In genomic region chrX:112789931-112790330, GRCh38 we compare ENCODE assay signal across 1 cellular context.
A peak's percentile ranks its signal among the peaks of the same experiment; 100 is the strongest.
TF ChIP-seq lines count a peak whose summit lies in the region.

No MANE protein-coding gene starts in this region.

TF ChIP-seq in liver, 16 proteins besides CTCF, POLR2A, EP300 and RAD21 (continued from another document):
- TF ChIP-seq FOXA1 (IDR thresholded peaks at IDR 0.05): peak; percentile 14
- TF ChIP-seq, protein P1, sequence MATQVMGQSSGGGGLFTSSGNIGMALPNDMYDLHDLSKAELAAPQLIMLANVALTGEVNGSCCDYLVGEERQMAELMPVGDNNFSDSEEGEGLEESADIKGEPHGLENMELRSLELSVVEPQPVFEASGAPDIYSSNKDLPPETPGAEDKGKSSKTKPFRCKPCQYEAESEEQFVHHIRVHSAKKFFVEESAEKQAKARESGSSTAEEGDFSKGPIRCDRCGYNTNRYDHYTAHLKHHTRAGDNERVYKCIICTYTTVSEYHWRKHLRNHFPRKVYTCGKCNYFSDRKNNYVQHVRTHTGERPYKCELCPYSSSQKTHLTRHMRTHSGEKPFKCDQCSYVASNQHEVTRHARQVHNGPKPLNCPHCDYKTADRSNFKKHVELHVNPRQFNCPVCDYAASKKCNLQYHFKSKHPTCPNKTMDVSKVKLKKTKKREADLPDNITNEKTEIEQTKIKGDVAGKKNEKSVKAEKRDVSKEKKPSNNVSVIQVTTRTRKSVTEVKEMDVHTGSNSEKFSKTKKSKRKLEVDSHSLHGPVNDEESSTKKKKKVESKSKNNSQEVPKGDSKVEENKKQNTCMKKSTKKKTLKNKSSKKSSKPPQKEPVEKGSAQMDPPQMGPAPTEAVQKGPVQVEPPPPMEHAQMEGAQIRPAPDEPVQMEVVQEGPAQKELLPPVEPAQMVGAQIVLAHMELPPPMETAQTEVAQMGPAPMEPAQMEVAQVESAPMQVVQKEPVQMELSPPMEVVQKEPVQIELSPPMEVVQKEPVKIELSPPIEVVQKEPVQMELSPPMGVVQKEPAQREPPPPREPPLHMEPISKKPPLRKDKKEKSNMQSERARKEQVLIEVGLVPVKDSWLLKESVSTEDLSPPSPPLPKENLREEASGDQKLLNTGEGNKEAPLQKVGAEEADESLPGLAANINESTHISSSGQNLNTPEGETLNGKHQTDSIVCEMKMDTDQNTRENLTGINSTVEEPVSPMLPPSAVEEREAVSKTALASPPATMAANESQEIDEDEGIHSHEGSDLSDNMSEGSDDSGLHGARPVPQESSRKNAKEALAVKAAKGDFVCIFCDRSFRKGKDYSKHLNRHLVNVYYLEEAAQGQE (IDR thresholded peaks at IDR 0.05): no peak
- TF ChIP-seq GABPA (IDR thresholded peaks at IDR 0.05 in 1 of 2, conservative IDR thresholded peaks at IDR 0.05 in 1 of 2): no peak
